In the genomic region with DNA sequence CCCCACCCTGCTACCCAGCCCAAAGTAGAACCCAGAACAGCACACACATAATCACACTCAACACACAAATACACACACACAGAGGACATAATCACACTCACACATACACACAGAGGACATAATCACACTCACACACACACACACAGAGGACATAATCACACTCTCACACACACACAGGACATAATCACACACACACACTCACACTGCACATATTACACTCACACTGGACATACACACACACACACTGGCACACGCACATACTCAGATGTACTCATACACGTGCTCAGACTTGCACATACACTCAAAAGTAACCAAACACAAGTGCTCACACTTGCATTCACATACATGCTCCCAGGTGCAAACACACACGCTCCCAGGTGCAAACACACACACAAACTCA, we compare ENCODE assay signal across 24 cellular contexts. TPM values are rescaled to one million over a fixed set of nuclear protein-coding genes. Genes with fewer than 3 reads are reported as not detected.
DNase-seq lines count a peak whose midpoint lies in the region; FAIRE-seq and TF ChIP-seq lines count a peak whose summit lies in the region.
"Had no signal": no experiment of that assay in that cellular context is flagged by ENCODE, and none has a peak within 500 bp of the region (broad histone marks: within the 10 kb centered on the region; RNA-seq: fewer than 3 reads in every experiment).

No MANE protein-coding gene starts in this region.

- H3K9me1 ChIP-seq in keratinocyte (ENCODE audit: control insufficient read depth, extremely low read depth, insufficient read depth, low read length): no peaks in the 10 kb centered on the region

- H3K4me3 Mint-ChIP-seq in type B pancreatic cell: no peak overlapping the region
- H3K4me3 Mint-ChIP-seq: CD4-positive, alpha-beta T cell had no signal

- H3K9ac ChIP-seq in keratinocyte (ENCODE audit: control insufficient read depth, extremely low read depth, insufficient read depth, low read length): no peak overlapping the region
- H3K9ac ChIP-seq: BLaER1 treated with 17β-estradiol and CSF1 and Interleukin-3, amounts not matched to agents 10 nM and 100 nM had no signal

- H3K36me3 Mint-ChIP-seq in type B pancreatic cell: no peaks in the 10 kb centered on the region

- H3K27ac Mint-ChIP-seq in type B pancreatic cell: peak overlapping the region; percentile 1
- H3K27ac Mint-ChIP-seq: CD4-positive, alpha-beta T cell had no signal

- DNase-seq in keratinocyte (ENCODE audit: low read depth, low spot score) (no peak), type B pancreatic cell (ENCODE audit: extremely low spot score, unreplicated experiment) (no peak), islet precursor cell (no peak), GOT3 (lab: John Stamatoyannopoulos, UW) (no peak), NCI-H510A (lab: John Stamatoyannopoulos, UW) (no peak)
- DNase-seq: AML-193; CD4-positive, alpha-beta T cell; KBM-7; MG63; NCI-H2029; NCI-H446; NCI-H526; SHP77 had no signal

- POLR2A ChIA-PET in HEK293 (lab: Yijun Ruan, JAX): no interaction called here

- H3K4me2 ChIP-seq in keratinocyte (ENCODE audit: control insufficient read depth, extremely low read depth, insufficient read depth, low read depth, low read length): no peak overlapping the region
- H3K4me2 ChIP-seq: BLaER1 treated with 17β-estradiol and CSF1 and Interleukin-3, amounts not matched to agents 10 nM and 100 nM had no signal

- H3K27ac ChIP-seq in HEK293 (ENCODE audit: extremely low read depth, low read depth, low read length): no peak overlapping the region
- peak overlapping the region; percentile 80; the same call in 1 of the 2 replicates for H3K27ac ChIP-seq in VCaP
- no peak overlapping the region for H3K27ac ChIP-seq in keratinocyte (ENCODE audit: control insufficient read depth, insufficient read depth, low read length)
- H3K27ac ChIP-seq: BLaER1 treated with 17β-estradiol and CSF1 and Interleukin-3, amounts not matched to agents 10 nM and 100 nM; HL-60; RWPE1 had no signal

- H3K9me3 ChIP-seq in HEK293 (ENCODE audit: control insufficient read depth, insufficient read depth, low read depth, low read length): no peaks in the 10 kb centered on the region
- H3K9me3 ChIP-seq in keratinocyte (ENCODE audit: control insufficient read depth, low read depth, low read length): no peaks in the 10 kb centered on the region
- H3K9me3 ChIP-seq: A549; BLaER1 treated with 17β-estradiol and CSF1 and Interleukin-3, amounts not matched to agents 10 nM and 100 nM; MG63 had no signal

- TF ChIP-seq CTCF in HEK293 (tag by site-specific recombination; IDR thresholded peaks at IDR 0.05): no peak
- no peak for TF ChIP-seq CTCF in VCaP (conservative IDR thresholded peaks at IDR 0.05)
- TF ChIP-seq CTCF in keratinocyte (optimal IDR thresholded peaks at IDR 0.05 in 1 of 3, IDR thresholded peaks at IDR 0.05 in 1 of 3, conservative IDR thresholded peaks at IDR 0.05 in 1 of 3; ENCODE audit: extremely low read depth in 1 of 3, insufficient read depth in 2 of 3, low read length in 3 of 3): no peak
- TF ChIP-seq CTCF in type B pancreatic cell (conservative IDR thresholded peaks at IDR 0.05): no peak

- H3K9me3 Mint-ChIP-seq in type B pancreatic cell: no peaks in the 10 kb centered on the region
- H3K9me3 Mint-ChIP-seq: CD4-positive, alpha-beta T cell had no signal

- H3K27me3 ChIP-seq in keratinocyte (ENCODE audit: control insufficient read depth, extremely low read depth, insufficient read depth, low read length): no peaks in the 10 kb centered on the region
- H3K27me3 ChIP-seq: BLaER1 treated with 17β-estradiol and CSF1 and Interleukin-3, amounts not matched to agents 10 nM and 100 nM had no signal

- no peak overlapping the region for H2AFZ ChIP-seq in keratinocyte (ENCODE audit: control insufficient read depth, low read length)

- H3K4me1 ChIP-seq in HEK293 (ENCODE audit: control insufficient read depth, insufficient read depth, low read length) (no peaks in the 10 kb centered on the region), keratinocyte (ENCODE audit: control insufficient read depth, extremely low read depth, insufficient read depth, low read length) (peaks cover 9% of the 10 kb centered on the region)

- H3K36me3 ChIP-seq in HEK293 (ENCODE audit: control insufficient read depth in 2 of 2, insufficient read depth in 1 of 2, low read length in 2 of 2) (no peaks in the 10 kb centered on the region), keratinocyte (ENCODE audit: control insufficient read depth in 2 of 2, extremely low read depth in 1 of 2, insufficient read depth in 2 of 2, low read length in 2 of 2) (no peaks in the 10 kb centered on the region)
- H3K36me3 ChIP-seq: BLaER1 treated with 17β-estradiol and CSF1 and Interleukin-3, amounts not matched to agents 10 nM and 100 nM; MG63 had no signal

- dilution Hi-C loops in keratinocyte (cut with MboI; ENCODE audit: extremely low pct_ligation_motif_present, low sequenced_read_pairs): no loop called here

- H4K20me1 ChIP-seq in keratinocyte (ENCODE audit: control insufficient read depth, extremely low read depth, insufficient read depth, low read length): no peaks in the 10 kb centered on the region
- H4K20me1 ChIP-seq: BLaER1 treated with 17β-estradiol and CSF1 and Interleukin-3, amounts not matched to agents 10 nM and 100 nM had no signal

- H3K79me2 ChIP-seq in keratinocyte (ENCODE audit: control insufficient read depth, insufficient read depth, low read length): no peaks in the 10 kb centered on the region

- H3K4me3 ChIP-seq in HEK293 (ENCODE audit: low read depth, low read length): no peak overlapping the region
- no peak overlapping the region for H3K4me3 ChIP-seq in keratinocyte (ENCODE audit: control insufficient read depth in 2 of 3, extremely low read depth in 1 of 3, insufficient read depth in 2 of 3, low read depth in 1 of 3, low read length in 3 of 3)
- H3K4me3 ChIP-seq: A549; BLaER1 treated with 17β-estradiol and CSF1 and Interleukin-3, amounts not matched to agents 10 nM and 100 nM; MG63 had no signal

- FAIRE-seq in keratinocyte (lab: Jason Lieb, UNC): peak; percentile 52
- FAIRE-seq: A549, GM19239, H54 had no signal

- CTCF ChIA-PET in HEK293 (lab: Yijun Ruan, JAX): no interaction called here

- H3K4me1 Mint-ChIP-seq in type B pancreatic cell (ENCODE audit: unreplicated experiment): peaks cover 22% of the 10 kb centered on the region

- H3K27me3 Mint-ChIP-seq in type B pancreatic cell: peaks cover 19% of the 10 kb centered on the region

TF ChIP-seq in HEK293, 187 proteins besides CTCF, POLR2A, EP300 and RAD21:
- TF ChIP-seq, protein P1, sequence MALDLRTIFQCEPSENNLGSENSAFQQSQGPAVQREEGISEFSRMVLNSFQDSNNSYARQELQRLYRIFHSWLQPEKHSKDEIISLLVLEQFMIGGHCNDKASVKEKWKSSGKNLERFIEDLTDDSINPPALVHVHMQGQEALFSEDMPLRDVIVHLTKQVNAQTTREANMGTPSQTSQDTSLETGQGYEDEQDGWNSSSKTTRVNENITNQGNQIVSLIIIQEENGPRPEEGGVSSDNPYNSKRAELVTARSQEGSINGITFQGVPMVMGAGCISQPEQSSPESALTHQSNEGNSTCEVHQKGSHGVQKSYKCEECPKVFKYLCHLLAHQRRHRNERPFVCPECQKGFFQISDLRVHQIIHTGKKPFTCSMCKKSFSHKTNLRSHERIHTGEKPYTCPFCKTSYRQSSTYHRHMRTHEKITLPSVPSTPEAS (tag by site-specific recombination; IDR thresholded peaks at IDR 0.05): peak; percentile 46; the same call in 1 of the 2 replicates
- TF ChIP-seq ZNF530 (tag by site-specific recombination; IDR thresholded peaks at IDR 0.05; ENCODE audit: low read depth) (no peak), ZNF521 (tag by site-specific recombination; IDR thresholded peaks at IDR 0.05) (0 out of 2 replicates have a peak, but pooled peaks have one; percentile 83)

RNA-seq across cellular contexts. Expression of a gene that starts 54.3 kb away (rescaled TPM):
- polyA plus RNA-seq in keratinocyte: 0.02 TPM in 1 of 3 replicates, not detected in the others
- not detected for polyA plus RNA-seq in keratinocyte (2011; ENCODE audit: low read depth)
- polyA plus RNA-seq in keratinocyte (2011; cell fraction: cytosol; rRNA removed): not detected in 2 replicates
- polyA plus RNA-seq in keratinocyte (2011; cell fraction: nucleus; rRNA removed): not detected in 2 replicates
- 0.11 TPM in 1 of 2 replicates, not detected in the other for polyA plus RNA-seq in keratinocyte (2012; ENCODE audit: low replicate concordance)
- not detected in 3 replicates for polyA minus RNA-seq in keratinocyte
- not detected for polyA minus RNA-seq in keratinocyte (2011; cell fraction: cytosol; rRNA and poly(A)+ RNA removed)
- polyA minus RNA-seq in keratinocyte (2011; cell fraction: nucleus; rRNA and poly(A)+ RNA removed): not detected in 2 replicates
- 2.0 and 9.4 TPM in 2 replicates for total RNA-seq in type B pancreatic cell (ENCODE audit: low replicate concordance)
- total RNA-seq: CD4-positive, alpha-beta T cell; Daoy; LHCN-M2; SK-MEL-5 had no signal
